In the genomic region with DNA sequence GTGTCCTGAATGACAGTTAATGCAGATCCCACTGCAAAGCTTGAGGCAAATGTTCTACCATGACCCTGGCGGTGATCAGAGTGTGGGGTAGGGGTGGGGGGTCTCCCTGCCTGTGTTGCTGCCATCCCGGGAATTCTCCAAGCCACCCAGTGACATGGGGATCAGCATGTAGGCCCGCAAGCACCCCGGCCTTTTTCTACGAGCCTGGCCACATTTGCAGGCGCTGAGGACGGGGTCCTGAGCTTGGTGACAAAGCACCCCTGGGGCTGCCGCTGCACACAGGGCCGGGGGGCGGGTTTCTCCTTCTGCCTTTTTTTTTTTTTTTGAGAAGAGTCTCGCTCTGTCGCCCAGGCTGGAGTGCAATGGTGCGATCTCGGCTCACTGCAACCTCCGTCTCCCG, we compare ENCODE assay signal across 15 cellular contexts.
"Had no signal": no experiment of that assay in that cellular context is flagged by ENCODE, and none has a peak within 500 bp of the region (broad histone marks: within the 10 kb centered on the region; RNA-seq: fewer than 3 reads in every experiment).

No MANE protein-coding gene starts in this region.

- H3K9me3 ChIP-seq: esophagus muscularis mucosa, mucosa of descending colon, right atrium auricular region, SK-N-SH had no signal

- H3K9me2 ChIP-seq: SK-N-SH had no signal

- H3K27ac Mint-ChIP-seq: immature natural killer cell had no signal

- H3K4me2 ChIP-seq: SK-N-SH had no signal

- H3K9ac ChIP-seq: SK-N-SH had no signal

- H3K27me3 ChIP-seq: dorsolateral prefrontal cortex, esophagus muscularis mucosa, right atrium auricular region had no signal

- DNase-seq: activated CD4-positive, CD25-positive, alpha-beta regulatory T cell; activated gamma-delta T cell; dorsolateral prefrontal cortex; foreskin fibroblast; glutamatergic neuron; immature natural killer cell; left colon; naive thymus-derived CD8-positive, alpha-beta T cell; SK-N-SH; small intestine; trophoblast cell had no signal

- H3K27me3 Mint-ChIP-seq: naive thymus-derived CD8-positive, alpha-beta T cell had no signal

- H3K9me3 Mint-ChIP-seq: immature natural killer cell; naive thymus-derived CD8-positive, alpha-beta T cell had no signal

- H3K4me1 Mint-ChIP-seq: immature natural killer cell; naive thymus-derived CD8-positive, alpha-beta T cell had no signal

- H3K4me3 ChIP-seq: dorsolateral prefrontal cortex, esophagus muscularis mucosa, lung, mucosa of descending colon, right atrium auricular region had no signal

- ATAC-seq: left colon; mucosa of descending colon; naive thymus-derived CD8-positive, alpha-beta T cell had no signal

- H3K4me3 Mint-ChIP-seq: immature natural killer cell had no signal
